8 cellular contexts compared by ENCODE assay signal in the genomic region with DNA sequence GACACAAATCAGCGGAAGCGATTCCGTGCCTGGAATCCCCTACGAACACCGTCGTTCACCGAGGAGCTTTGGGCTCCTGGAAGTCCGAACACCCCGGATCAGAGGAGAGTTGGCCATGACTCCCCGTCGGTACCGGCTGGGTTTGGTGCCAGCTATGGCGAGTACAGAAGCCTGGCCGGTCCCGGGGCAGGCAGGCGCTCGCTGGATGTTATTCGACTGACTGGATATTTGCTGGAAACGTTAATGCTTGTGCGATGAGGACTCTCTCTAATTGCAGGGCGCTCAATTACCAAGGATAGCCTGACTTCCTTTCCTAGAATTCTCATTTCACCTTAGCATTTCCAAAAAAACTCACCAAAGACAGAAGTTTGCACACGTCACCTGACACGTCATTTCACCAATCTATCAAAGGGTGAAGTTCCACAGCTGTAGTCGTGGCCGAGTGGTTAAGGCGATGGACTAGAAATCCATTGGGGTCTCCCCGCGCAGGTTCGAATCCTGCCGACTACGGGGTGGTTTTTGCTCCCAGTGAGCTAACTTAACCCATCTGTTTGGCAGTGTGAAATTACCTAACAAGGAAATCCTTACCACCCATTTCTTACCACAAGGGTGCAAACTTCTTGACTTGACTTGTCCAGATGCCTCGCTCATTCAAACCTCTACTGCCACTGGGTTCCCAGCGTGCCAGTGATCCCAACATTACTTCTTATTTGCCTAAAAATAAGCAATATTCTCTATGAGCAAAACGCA. TPM values are rescaled to one million over a fixed set of nuclear protein-coding genes. Genes with fewer than 3 reads are reported as not detected.
DNase-seq lines count a peak whose midpoint lies in the region; ATAC-seq and TF ChIP-seq lines count a peak whose summit lies in the region.

No MANE protein-coding gene starts in this region.

- TF ChIP-seq EP300 in SK-N-SH (IDR thresholded peaks at IDR 0.05; ENCODE audit: borderline replicate concordance in 1 of 2, low read depth in 1 of 2, low read length in 1 of 2), result no peak

- BruUV-seq in MCF 10A (replicated peaks; lab: Mats Ljungman, UMichigan), result no TSS peak

- H3K4me3 Mint-ChIP-seq in MCF 10A (ENCODE audit: unreplicated experiment), result peak overlapping the region; percentile 79

- no peaks in the 10 kb centered on the region for H3K27me3 Mint-ChIP-seq in MCF 10A (ENCODE audit: insufficient read depth, unreplicated experiment)

- no peaks in the 10 kb centered on the region for H3K36me3 Mint-ChIP-seq in MCF 10A (ENCODE audit: insufficient read depth, unreplicated experiment)

- no peaks in the 10 kb centered on the region for H3K36me3 ChIP-seq in SK-N-SH (replicated peaks in 1 of 2; ENCODE audit: control insufficient read depth in 1 of 2, insufficient read depth in 2 of 2, low read length in 1 of 2)

- H2AFZ ChIP-seq in SK-N-SH (ENCODE audit: low read depth), result peak overlapping the region; percentile 71; the same call in 1 of the 2 replicates

- H3K9ac ChIP-seq in SK-N-SH, result no peak overlapping the region

- H3K4me3 ChIP-seq in SK-N-SH (ENCODE audit: low read depth in 2 of 2, low read length in 1 of 2), result peak overlapping the region; percentile 53 to 59

- H3K9me3 Mint-ChIP-seq in MCF 10A (ENCODE audit: unreplicated experiment), result no peaks in the 10 kb centered on the region

- H3K27me3 ChIP-seq in SK-N-SH (ENCODE audit: insufficient read depth), result peaks cover 31% of the 10 kb centered on the region

- POLR2A ChIA-PET in SK-N-SH (lab: Yijun Ruan, JAX), result no interaction called here
- POLR2A ChIA-PET in MCF 10A (lab: Yijun Ruan, JAX), result interaction anchor here (0.6 to 2.6 kb wide), 13 partner anchors 11 to 199 kb away, joined by 3 to 17 read pairs (median 3); a partner anchor contains a TSS

- H4K20me1 ChIP-seq in SK-N-SH (ENCODE audit: insufficient read depth), result no peaks in the 10 kb centered on the region

- CTCF ChIA-PET in SK-N-SH (lab: Yijun Ruan, JAX), result no interaction called here
- CTCF ChIA-PET in MCF 10A (lab: Yijun Ruan, JAX), result interaction anchor here (0.6 kb wide), 4 partner anchors 198 to 1213 kb away, joined by 3 to 5 read pairs (median 3); no protein-coding TSS in a partner anchor

- peaks cover 2% of the 10 kb centered on the region for H3F3A ChIP-seq in SK-N-SH (replicated peaks; ENCODE audit: insufficient read depth)

- no peaks in the 10 kb centered on the region for H3K9me2 ChIP-seq in SK-N-SH

- H3K4me1 Mint-ChIP-seq in MCF 10A (ENCODE audit: insufficient read depth, unreplicated experiment), result peaks cover 6% of the 10 kb centered on the region

- WGBS in SK-N-SH (ENCODE audit: low lambda C conversion rate), result 12% methylated on average over 27 of the region's 34 CpGs

- no peak overlapping the region for H3K27ac ChIP-seq in SK-N-SH (ENCODE audit: low read depth in 2 of 2, low read length in 1 of 2)

- peak overlapping the region; percentile 6 for H3K27ac Mint-ChIP-seq in MCF 10A (ENCODE audit: low read depth, unreplicated experiment)

- no peaks in the 10 kb centered on the region for H3K79me2 ChIP-seq in SK-N-SH (ENCODE audit: insufficient read depth)

- peaks cover 0 to 3% of the 10 kb centered on the region in 2 experiments; a peak in 1 of 4 replicates for H3K4me1 ChIP-seq in SK-N-SH (ENCODE audit: control insufficient read depth in 1 of 2, insufficient read depth in 2 of 2, low read depth in 1 of 2, low read length in 1 of 2)

- DNase-seq in EL (peak; percentile 87), SK-N-SH (peak; percentile 38), MCF 10A (ENCODE audit: unreplicated experiment) (peak; percentile 71), kidney glomerular epithelial cell (lab: John Stamatoyannopoulos, UW) (peak; percentile 90), NCI-H1105 (lab: John Stamatoyannopoulos, UW) (no peak), NCI-H345 treated with DMSO at 0.1 percent for 48 hours (lab: John Stamatoyannopoulos, UW; ENCODE audit: unreplicated experiment) (no peak)
- peak; percentile 70 to 81 for DNase-seq in stimulated activated CD4-positive, alpha-beta T cell treated with anti-CD3 and anti-CD28 coated beads, Interleukin-4, amount 100 ng/mL, for 48 hours (ENCODE audit: low read depth in 2 of 2)

- no peak for TF ChIP-seq RAD21 in SK-N-SH (IDR thresholded peaks at IDR 0.05; ENCODE audit: low read length)

- ATAC-seq in HG02610 (IDR thresholded peaks at IDR 0.05; ENCODE audit: unreplicated experiment), result peak; percentile 73

- no peaks in the 10 kb centered on the region for H3K9me3 ChIP-seq in SK-N-SH

- no peak; the same call in 1 of the 2 replicates for TF ChIP-seq CTCF in SK-N-SH (IDR thresholded peaks at IDR 0.05)
- TF ChIP-seq CTCF in MCF 10A (IDR thresholded peaks at IDR 0.05; ENCODE audit: unreplicated experiment), result no peak

- intact Hi-C loops in MCF 10A (cut with micrococcal nuclease), result loop anchor here (1.0 kb wide), 1 partner anchor 16 kb away; no protein-coding TSS in a partner anchor

- H3K4me2 ChIP-seq in SK-N-SH, result peak overlapping the region; percentile 77

TF ChIP-seq in SK-N-SH, 30 proteins besides CTCF, POLR2A, EP300 and RAD21:
- no peak for TF ChIP-seq EZH2phosphoT487 (IDR thresholded peaks at IDR 0.05; ENCODE audit: borderline replicate concordance, low read depth)
- TF ChIP-seq FOSL2 (IDR thresholded peaks at IDR 0.05; ENCODE audit: borderline replicate concordance, low read depth), result peak; percentile 17; the same call in 1 of the 2 replicates
- TF ChIP-seq RFX5 (IDR thresholded peaks at IDR 0.05; ENCODE audit: low read length), result no peak
- TF ChIP-seq NFIC (IDR thresholded peaks at IDR 0.05; ENCODE audit: borderline replicate concordance), result no peak
- no peak for TF ChIP-seq JUND (IDR thresholded peaks at IDR 0.05)
- TF ChIP-seq, protein P1, sequence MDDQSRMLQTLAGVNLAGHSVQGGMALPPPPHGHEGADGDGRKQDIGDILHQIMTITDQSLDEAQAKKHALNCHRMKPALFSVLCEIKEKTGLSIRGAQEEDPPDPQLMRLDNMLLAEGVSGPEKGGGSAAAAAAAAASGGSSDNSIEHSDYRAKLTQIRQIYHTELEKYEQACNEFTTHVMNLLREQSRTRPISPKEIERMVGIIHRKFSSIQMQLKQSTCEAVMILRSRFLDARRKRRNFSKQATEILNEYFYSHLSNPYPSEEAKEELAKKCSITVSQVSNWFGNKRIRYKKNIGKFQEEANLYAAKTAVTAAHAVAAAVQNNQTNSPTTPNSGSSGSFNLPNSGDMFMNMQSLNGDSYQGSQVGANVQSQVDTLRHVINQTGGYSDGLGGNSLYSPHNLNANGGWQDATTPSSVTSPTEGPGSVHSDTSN (IDR thresholded peaks at IDR 0.05), result peak; percentile 47; the same call in 1 of the 2 replicates
- TF ChIP-seq, protein P2, sequence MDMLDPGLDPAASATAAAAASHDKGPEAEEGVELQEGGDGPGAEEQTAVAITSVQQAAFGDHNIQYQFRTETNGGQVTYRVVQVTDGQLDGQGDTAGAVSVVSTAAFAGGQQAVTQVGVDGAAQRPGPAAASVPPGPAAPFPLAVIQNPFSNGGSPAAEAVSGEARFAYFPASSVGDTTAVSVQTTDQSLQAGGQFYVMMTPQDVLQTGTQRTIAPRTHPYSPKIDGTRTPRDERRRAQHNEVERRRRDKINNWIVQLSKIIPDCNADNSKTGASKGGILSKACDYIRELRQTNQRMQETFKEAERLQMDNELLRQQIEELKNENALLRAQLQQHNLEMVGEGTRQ (IDR thresholded peaks at IDR 0.05; ENCODE audit: borderline replicate concordance, low read depth, low read length), result no peak
- no peak for TF ChIP-seq CHD2 (IDR thresholded peaks at IDR 0.05; ENCODE audit: low read length, partially characterized antibody)
- TF ChIP-seq, protein P3, sequence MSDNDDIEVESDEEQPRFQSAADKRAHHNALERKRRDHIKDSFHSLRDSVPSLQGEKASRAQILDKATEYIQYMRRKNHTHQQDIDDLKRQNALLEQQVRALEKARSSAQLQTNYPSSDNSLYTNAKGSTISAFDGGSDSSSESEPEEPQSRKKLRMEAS (IDR thresholded peaks at IDR 0.05; ENCODE audit: low read depth), result no peak
- no peak for TF ChIP-seq NRF1 (IDR thresholded peaks at IDR 0.05; ENCODE audit: low read depth, low read length)
- 0 out of 2 replicates have a peak, but pooled peaks have one; percentile 35 for TF ChIP-seq TCF12 (IDR thresholded peaks at IDR 0.05)
- 0 out of 2 replicates have a peak, but pooled peaks have one; percentile 13 for TF ChIP-seq RCOR1 (IDR thresholded peaks at IDR 0.05; ENCODE audit: low read length)
- TF ChIP-seq, protein P4, sequence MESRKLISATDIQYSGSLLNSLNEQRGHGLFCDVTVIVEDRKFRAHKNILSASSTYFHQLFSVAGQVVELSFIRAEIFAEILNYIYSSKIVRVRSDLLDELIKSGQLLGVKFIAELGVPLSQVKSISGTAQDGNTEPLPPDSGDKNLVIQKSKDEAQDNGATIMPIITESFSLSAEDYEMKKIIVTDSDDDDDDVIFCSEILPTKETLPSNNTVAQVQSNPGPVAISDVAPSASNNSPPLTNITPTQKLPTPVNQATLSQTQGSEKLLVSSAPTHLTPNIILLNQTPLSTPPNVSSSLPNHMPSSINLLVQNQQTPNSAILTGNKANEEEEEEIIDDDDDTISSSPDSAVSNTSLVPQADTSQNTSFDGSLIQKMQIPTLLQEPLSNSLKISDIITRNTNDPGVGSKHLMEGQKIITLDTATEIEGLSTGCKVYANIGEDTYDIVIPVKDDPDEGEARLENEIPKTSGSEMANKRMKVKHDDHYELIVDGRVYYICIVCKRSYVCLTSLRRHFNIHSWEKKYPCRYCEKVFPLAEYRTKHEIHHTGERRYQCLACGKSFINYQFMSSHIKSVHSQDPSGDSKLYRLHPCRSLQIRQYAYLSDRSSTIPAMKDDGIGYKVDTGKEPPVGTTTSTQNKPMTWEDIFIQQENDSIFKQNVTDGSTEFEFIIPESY (IDR thresholded peaks at IDR 0.05; ENCODE audit: borderline replicate concordance, low read depth), result no peak

RNA-seq across cellular contexts. Expression of a gene that starts 22.7 kb away (rescaled TPM):
- 1.6 and 2.3 TPM in 2 replicates for polyA plus RNA-seq in SK-N-SH (2012; rRNA removed)
- polyA plus RNA-seq in SK-N-SH (2012; cell fraction: cytosol; rRNA removed), result 2.5 and 2.7 TPM in 2 replicates
- polyA plus RNA-seq in SK-N-SH (2012; cell fraction: nucleus; rRNA removed), result 1.0 and 2.5 TPM in 2 replicates
- total RNA-seq in MCF 10A (2022), result 8.9 and 10.1 TPM in 2 replicates

Comparison
In these comparisons a context has a peak if more than half of its experiments do, and no peak if none do; other contexts are left out.
1. DNase-seq: peak in EL (single experiment), SK-N-SH (single experiment), MCF 10A (single experiment), kidney glomerular epithelial cell (single experiment) and stimulated activated CD4-positive, alpha-beta T cell treated with anti-CD3 and anti-CD28 coated beads, Interleukin-4, amount 100 ng/mL, for 48 hours (2 of 2); none in NCI-H1105 (single experiment) and NCI-H345 treated with DMSO at 0.1 percent for 48 hours (single experiment).